Comparison of ENCODE assay signal across 15 cellular contexts in genomic region chr9:119701651-119702050, GRCh38.
DNase-seq lines count a peak whose midpoint lies in the region; ATAC-seq lines count a peak whose summit lies in the region.
"Had no signal": no experiment of that assay in that cellular context is flagged by ENCODE, and none has a peak within 500 bp of the region (broad histone marks: within the 10 kb centered on the region; RNA-seq: fewer than 3 reads in every experiment).

No MANE protein-coding gene starts in this region.

- no peak for ATAC-seq in HG02981 (IDR thresholded peaks at IDR 0.05; ENCODE audit: unreplicated experiment)
- ATAC-seq: A549; CD8-positive, alpha-beta T cell had no signal

- in situ Hi-C loops in G401 (cut with HindIII; ENCODE audit: low sequenced_read_pairs) = no loop called here

- DNase-seq in G401 (ENCODE audit: low spot score) = peak; percentile 91
- DNase-seq in NCI-H1417 treated with DMSO at 0.1 percent for 48 hours (lab: John Stamatoyannopoulos, UW) = peak; percentile 69
- DNase-seq in NCI-H69 (lab: John Stamatoyannopoulos, UW) = peak; percentile 98
- peak; percentile 17 to 62 for DNase-seq in cerebellar nuclear complex (lab: John Stamatoyannopoulos, UW)
- DNase-seq in superior temporal gyrus (ENCODE audit: extremely low spot score) = no peak
- no peak for DNase-seq in NCI-H2227 treated with DMSO at 0.1 percent for 48 hours (lab: John Stamatoyannopoulos, UW)
- DNase-seq: BE2C; Caco-2; CD8-positive, alpha-beta T cell; DND-41; GF-D8; HCEC 1CT; HFFc6 had no signal

Comparison
In these comparisons a context has a peak if more than half of its experiments do, and no peak if none do; other contexts are left out.
1. DNase-seq: peak in G401 (single experiment), NCI-H1417 treated with DMSO at 0.1 percent for 48 hours (single experiment), NCI-H69 (single experiment) and cerebellar nuclear complex (2 of 2); none in superior temporal gyrus (single experiment) and NCI-H2227 treated with DMSO at 0.1 percent for 48 hours (single experiment).